In the genomic region with DNA sequence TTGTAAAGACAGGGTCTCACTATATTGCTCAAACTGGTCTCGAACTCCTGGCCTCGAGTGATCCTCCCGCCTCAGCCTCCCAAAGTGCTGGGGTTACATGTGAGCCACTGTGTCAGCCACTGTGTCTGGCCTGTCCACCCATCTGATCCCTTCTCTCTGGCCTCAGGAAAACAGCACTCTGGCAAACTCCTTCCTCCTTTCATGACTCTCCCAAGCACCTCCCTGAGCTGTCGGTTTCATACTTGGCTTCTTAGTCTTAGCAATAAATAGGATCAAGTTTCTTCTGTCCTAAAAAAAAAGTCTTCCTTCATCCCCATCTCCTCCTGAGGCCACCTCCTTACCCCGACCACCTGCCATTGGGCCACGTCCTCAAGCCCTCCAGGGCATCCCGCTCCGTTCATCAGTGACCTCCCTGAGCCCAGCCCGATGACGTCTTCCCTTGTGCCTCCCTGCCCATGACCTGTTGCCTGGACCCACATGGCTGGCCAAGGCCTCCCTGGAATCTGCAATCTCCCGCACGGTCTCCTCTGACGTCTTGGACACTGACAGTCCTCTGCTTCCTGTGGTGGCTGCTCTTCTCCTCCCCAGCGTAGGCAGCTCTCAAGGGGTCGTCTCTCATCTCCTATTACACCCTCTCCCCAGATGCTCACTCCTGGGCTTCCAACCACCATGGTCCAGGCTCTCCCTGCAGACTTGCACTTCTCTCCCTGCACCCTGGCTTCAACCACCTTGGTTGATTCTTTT, we compare ENCODE assay signal across 8 cellular contexts. TPM values are rescaled to one million over a fixed set of nuclear protein-coding genes. Genes with fewer than 3 reads are reported as not detected.
DNase-seq lines count a peak whose midpoint lies in the region; ATAC-seq and TF ChIP-seq lines count a peak whose summit lies in the region.
"Not testable (repeated sequence)": the region's sequence is repeated elsewhere in the genome, so short reads cannot be mapped to it uniquely, and the experiment has no call there.

No MANE protein-coding gene starts in this region.

- H3K9me3 Mint-ChIP-seq in activated naive CD4-positive, alpha-beta T cell treated with anti-CD3 and anti-CD28 coated beads, Interleukin-2, amount 50 U/mL, for 24 hours; effector memory CD8-positive, alpha-beta T cell; nephron: not testable (repeated sequence)

- peak overlapping the region; percentile 22; the same call in 1 of the 2 replicates for H3K14ac ChIP-seq in IMR-90 (replicated peaks; ENCODE audit: low read depth, low read length)

- H3K27ac Mint-ChIP-seq in activated naive CD4-positive, alpha-beta T cell treated with anti-CD3 and anti-CD28 coated beads, Interleukin-2, amount 50 U/mL, for 24 hours = peak overlapping the region; percentile 39
- peak overlapping the region; percentile 57 to 85 for H3K27ac Mint-ChIP-seq in effector memory CD8-positive, alpha-beta T cell
- H3K27ac Mint-ChIP-seq in nephron = peak overlapping the region; percentile 53 to 90 (median 85)

- H4K91ac ChIP-seq in IMR-90 (ENCODE audit: insufficient read depth, low read depth, low read length) = not testable (repeated sequence)

- H4K20me1 ChIP-seq in IMR-90 (ENCODE audit: insufficient read depth, low read length) = peaks cover 18% of the 10 kb centered on the region

- intact Hi-C loops in IMR-90 (cut with micrococcal nuclease); psoas muscle (cut with DNase I); aorta (cut with DNase I): not testable (repeated sequence)

- H3K4me2 ChIP-seq in IMR-90 (ENCODE audit: low read depth, low read length) = not testable (repeated sequence)

- not testable (repeated sequence) for BruUV-seq in IMR-90 (replicated peaks; lab: Mats Ljungman, UMichigan)

- dilution Hi-C loops in IMR-90 (cut with HindIII; ENCODE audit: low sequenced_read_pairs, unreplicated experiment) = not testable (repeated sequence)

- H4K8ac ChIP-seq in IMR-90 (ENCODE audit: low read depth in 2 of 2, low read length in 2 of 2) = not testable (repeated sequence)

- DNase-seq in Daoy (ENCODE audit: low read depth) (peak; percentile 51), IMR-90 (peak; percentile 11), psoas muscle (peak; percentile 72 to 93)
- DNase-seq in RWPE1 (ENCODE audit: low spot score); effector memory CD8-positive, alpha-beta T cell; aorta: not testable (repeated sequence)

- not testable (repeated sequence) for H3K4me3 Mint-ChIP-seq in activated naive CD4-positive, alpha-beta T cell treated with anti-CD3 and anti-CD28 coated beads, Interleukin-2, amount 50 U/mL, for 24 hours; effector memory CD8-positive, alpha-beta T cell; nephron

- not testable (repeated sequence) for H3K9me1 ChIP-seq in IMR-90 (ENCODE audit: insufficient read depth, low read length)

- H3K27ac ChIP-seq in IMR-90 (ENCODE audit: insufficient read depth, low read length); aorta (ENCODE audit: low read depth in 1 of 2, low read length in 2 of 2): not testable (repeated sequence)
- peak overlapping the region; percentile 35 for H3K27ac ChIP-seq in RWPE1
- peak overlapping the region; percentile 96 for H3K27ac ChIP-seq in psoas muscle

- TF ChIP-seq CTCF in IMR-90 (conservative IDR thresholded peaks at IDR 0.05; ENCODE audit: low read depth, low read length); RWPE1 (conservative IDR thresholded peaks at IDR 0.05; ENCODE audit: low read depth); nephron (IDR thresholded peaks at IDR 0.05; ENCODE audit: unreplicated experiment in 3 of 3); psoas muscle (IDR thresholded peaks at IDR 0.05): not testable (repeated sequence)

- H2BK120ac ChIP-seq in IMR-90 (ENCODE audit: low read depth, low read length) = not testable (repeated sequence)

- H3K4me1 Mint-ChIP-seq in activated naive CD4-positive, alpha-beta T cell treated with anti-CD3 and anti-CD28 coated beads, Interleukin-2, amount 50 U/mL, for 24 hours = peaks cover 21% of the 10 kb centered on the region
- peaks cover 7 to 12% of the 10 kb centered on the region in 2 donors for H3K4me1 Mint-ChIP-seq in effector memory CD8-positive, alpha-beta T cell (ENCODE audit: low read depth in 2 of 2)
- peaks cover 39% of the 10 kb centered on the region for H3K4me1 Mint-ChIP-seq in nephron

- not testable (repeated sequence) for H3K27me3 Mint-ChIP-seq in activated naive CD4-positive, alpha-beta T cell treated with anti-CD3 and anti-CD28 coated beads, Interleukin-2, amount 50 U/mL, for 24 hours; effector memory CD8-positive, alpha-beta T cell; nephron (ENCODE audit: low read depth)

- H3K36me3 Mint-ChIP-seq in activated naive CD4-positive, alpha-beta T cell treated with anti-CD3 and anti-CD28 coated beads, Interleukin-2, amount 50 U/mL, for 24 hours; nephron (ENCODE audit: low read depth): not testable (repeated sequence)
- H3K36me3 Mint-ChIP-seq in effector memory CD8-positive, alpha-beta T cell (ENCODE audit: insufficient read depth) = peaks cover 14% of the 10 kb centered on the region

- peak overlapping the region; percentile 33; the same call in 1 of the 2 replicates for H2AK5ac ChIP-seq in IMR-90 (ENCODE audit: low read depth, low read length)

- H3K56ac ChIP-seq in IMR-90 (ENCODE audit: extremely low read depth, insufficient read depth, low read length) = not testable (repeated sequence)

- not testable (repeated sequence) for H2AK9ac ChIP-seq in IMR-90 (replicated peaks; ENCODE audit: low read depth, low read length, poor library complexity)

- POLR2A ChIA-PET in IMR-90 (lab: Charles Lee; ENCODE audit: unreplicated experiment); RWPE1 (lab: Yijun Ruan, JAX; ENCODE audit: low non-redundant PET): not testable (repeated sequence)

- H3K27me3 ChIP-seq in IMR-90 (ENCODE audit: control insufficient read depth, insufficient read depth, low read length); psoas muscle (ENCODE audit: insufficient read depth in 3 of 3, low read length in 2 of 3); aorta (ENCODE audit: control insufficient read depth in 1 of 2, insufficient read depth in 2 of 2, low read length in 1 of 2): not testable (repeated sequence)

- not testable (repeated sequence) for H3K4me3 ChIP-seq in IMR-90 (ENCODE audit: insufficient read depth, low read depth, low read length); aorta (ENCODE audit: low read length in 2 of 2)
- H3K4me3 ChIP-seq in psoas muscle = peak overlapping the region; percentile 2

- H3K9ac ChIP-seq in IMR-90 (ENCODE audit: low read depth, low read length) = not testable (repeated sequence)

- not testable (repeated sequence) for H3K36me3 ChIP-seq in IMR-90 (ENCODE audit: control insufficient read depth, insufficient read depth, low read length); psoas muscle (ENCODE audit: insufficient read depth in 1 of 2, low read depth in 1 of 2); aorta (ENCODE audit: control insufficient read depth in 1 of 2, insufficient read depth in 2 of 2, low read length in 1 of 2)

- ATAC-seq in IMR-90 (ENCODE audit: low read depth) = peak; percentile 28
- ATAC-seq in effector memory CD8-positive, alpha-beta T cell (replicated peaks) = not testable (repeated sequence)
- ATAC-seq in psoas muscle = peak; percentile 61 to 71 (median 66)
- ATAC-seq in aorta (ENCODE audit: low FRiP score) = peak; percentile 17

- H3K79me1 ChIP-seq in IMR-90 (ENCODE audit: low read depth in 1 of 2, low read length in 2 of 2) = not testable (repeated sequence)

- not testable (repeated sequence) for H2AFZ ChIP-seq in IMR-90 (replicated peaks; ENCODE audit: low read length, poor library complexity)

- H3K23ac ChIP-seq in IMR-90 (ENCODE audit: low read depth, low read length) = not testable (repeated sequence)

- H3K9me3 ChIP-seq in IMR-90 (ENCODE audit: control insufficient read depth, insufficient read depth, low read length); psoas muscle; aorta (ENCODE audit: control insufficient read depth, low read length): not testable (repeated sequence)

- H2BK20ac ChIP-seq in IMR-90 (ENCODE audit: low read depth, low read length) = not testable (repeated sequence)

- H3K18ac ChIP-seq in IMR-90 (ENCODE audit: low read depth, low read length) = not testable (repeated sequence)

- H4K5ac ChIP-seq in IMR-90 (ENCODE audit: low read depth, low read length) = not testable (repeated sequence)

- 90% methylated on average over 4 of the region's 15 CpGs; no CpG with 5 or more reads in 1 of the 2 experiments for WGBS in IMR-90 (ENCODE audit: extremely low coverage in 2 of 2, insufficient read length in 1 of 2), 2 experiments
- 24 to 46% (median 36%) methylated on average over 14 to 15 of the region's 15 CpGs for WGBS in psoas muscle, 3 donors
- WGBS in aorta, 2 donors = 83 to 88% methylated on average over 15 of the region's 15 CpGs

- not testable (repeated sequence) for H2BK5ac ChIP-seq in IMR-90 (ENCODE audit: low read depth, low read length, poor library complexity, severe bottlenecking)

- not testable (repeated sequence) for H2BK15ac ChIP-seq in IMR-90 (ENCODE audit: low read depth, low read length)

- not testable (repeated sequence) for H3K4ac ChIP-seq in IMR-90 (ENCODE audit: low read depth, low read length)

- not testable (repeated sequence) for TF ChIP-seq RAD21 in IMR-90 (IDR thresholded peaks at IDR 0.05; ENCODE audit: low read length)

- TF ChIP-seq POLR2A in IMR-90 (IDR thresholded peaks at IDR 0.05; ENCODE audit: low read depth, low read length) = not testable (repeated sequence)

- H3K4me1 ChIP-seq in IMR-90 (ENCODE audit: control insufficient read depth, insufficient read depth, low read length); aorta (ENCODE audit: control insufficient read depth in 1 of 2, insufficient read depth in 2 of 2, low read length in 2 of 2): not testable (repeated sequence)
- peaks cover 55% of the 10 kb centered on the region for H3K4me1 ChIP-seq in psoas muscle

- CTCF ChIA-PET in IMR-90 (lab: Yijun Ruan, JAX) = interaction anchor here (1.2 kb wide), 1 partner anchor 9 kb away, joined by 5 read pairs; no protein-coding TSS in a partner anchor
- CTCF ChIA-PET in RWPE1 (lab: Yijun Ruan, JAX) = not testable (repeated sequence)

- in situ Hi-C loops in IMR-90 (cut with MboI; ENCODE audit: low sequenced_read_pairs) = not testable (repeated sequence)

RNA-seq across cellular contexts. Expression of a gene that starts 26.5 kb away (rescaled TPM):
- total RNA-seq in Daoy (2014; rRNA removed; shearing (Covaris generic)) = not detected in 2 replicates
- total RNA-seq in IMR-90 (2012; rRNA removed) = not detected in 2 replicates
- polyA plus RNA-seq in IMR-90 (2012; rRNA removed) = not detected in 2 replicates
- polyA plus RNA-seq in IMR-90 (2012; cell fraction: cytosol; rRNA removed) = not detected in 2 replicates
- polyA plus RNA-seq in IMR-90 (2012; cell fraction: nucleus; rRNA removed; ENCODE audit: low replicate concordance) = 0.05 TPM in 1 of 2 replicates, not detected in the other
- under 1 TPM in 1 of 4 donors, not detected in 3; 0.61 TPM for total RNA-seq in psoas muscle
- polyA plus RNA-seq in psoas muscle = under 1 TPM; 0.05 to 0.14 (median 0.06) TPM
- 1 to 10 TPM in 1 of 2 donors, under 1 TPM in 1; 0.23 to 2.1 TPM for total RNA-seq in aorta
- under 1 TPM in 1 of 2 donors, not detected in 1; 0.25 TPM for polyA plus RNA-seq in aorta
